ENCODE assay signal across 20 cellular contexts in genomic region chr20:53856675-53857295, GRCh38.
"Had no signal": no experiment of that assay in that cellular context is flagged by ENCODE, and none has a peak within 500 bp of the region (broad histone marks: within the 10 kb centered on the region; RNA-seq: fewer than 3 reads in every experiment).

No MANE protein-coding gene starts in this region.

- H3K27ac Mint-ChIP-seq: activated CD4-positive, alpha-beta memory T cell treated with anti-CD3 and anti-CD28 coated beads for 36 hours; activated CD4-positive, alpha-beta T cell treated with anti-CD3 and anti-CD28 coated beads for 36 hours had no signal

- H3K27ac ChIP-seq: epithelial cell of prostate, right atrium auricular region had no signal

- H3K4me3 ChIP-seq: right atrium auricular region, skin epidermis had no signal

- H3K36me3 Mint-ChIP-seq: activated CD4-positive, alpha-beta memory T cell treated with anti-CD3 and anti-CD28 coated beads for 36 hours; immature natural killer cell; natural killer cell treated with Interleukin-12 subunit alpha and Interleukin-12 subunit beta and Interleukin-15 and Interleukin-18, amount 100 ng/mL, for 72 hours; type B pancreatic cell had no signal

- ATAC-seq: activated CD4-positive, alpha-beta T cell treated with anti-CD3 and anti-CD28 coated beads for 36 hours; natural killer cell treated with Interleukin-12 subunit alpha and Interleukin-12 subunit beta and Interleukin-15 and Interleukin-18, amount 100 ng/mL, for 72 hours had no signal

- H3K9me3 ChIP-seq: right atrium auricular region had no signal

- H3K27me3 ChIP-seq: right atrium auricular region had no signal

- H3K27me3 Mint-ChIP-seq: activated CD4-positive, alpha-beta memory T cell treated with anti-CD3 and anti-CD28 coated beads for 36 hours; activated CD4-positive, alpha-beta T cell treated with anti-CD3 and anti-CD28 coated beads for 36 hours; natural killer cell treated with Interleukin-12 subunit alpha and Interleukin-12 subunit beta and Interleukin-15 and Interleukin-18, amount 100 ng/mL, for 72 hours; type B pancreatic cell had no signal

- H3K4me3 Mint-ChIP-seq: activated CD4-positive, alpha-beta memory T cell treated with anti-CD3 and anti-CD28 coated beads for 36 hours; activated CD4-positive, alpha-beta T cell treated with anti-CD3 and anti-CD28 coated beads for 36 hours; immature natural killer cell; natural killer cell treated with Interleukin-12 subunit alpha and Interleukin-12 subunit beta and Interleukin-15 and Interleukin-18, amount 100 ng/mL, for 72 hours; T-helper 1 cell treated with Interleukin-12 subunit alpha and Interleukin-12 subunit beta and Interleukin-4 antibody, amounts not matched to agents 30 μg/mL and 1 μg/mL, for 36 hours; type B pancreatic cell had no signal

- DNase-seq: activated CD4-positive, alpha-beta memory T cell treated with anti-CD3 and anti-CD28 coated beads for 36 hours; activated CD4-positive, alpha-beta T cell treated with anti-CD3 and anti-CD28 coated beads for 36 hours; activated CD8-positive, alpha-beta memory T cell treated with anti-CD3 and anti-CD28 coated beads, Interleukin-2, amount 50 U/mL, for 4 hours; activated gamma-delta T cell treated with Interleukin-2 at 50 U/mL for 16 hours; activated T-cell treated with anti-CD3 and anti-CD28 coated beads, Interleukin-2, amount 50 U/mL, for 48 hours; aorta; foreskin melanocyte; head of caudate nucleus; immature natural killer cell; mesendoderm; nucleus accumbens; stimulated activated CD4-positive, alpha-beta T cell treated with anti-CD3 and anti-CD28 coated beads, Interleukin-4, amount 100 ng/mL, for 24 hours; stimulated activated naive CD4-positive, alpha-beta T cell treated with Interleukin-2 at 50 U/mL for 16 hours; substantia nigra had no signal

- H3K9me3 Mint-ChIP-seq: activated CD4-positive, alpha-beta memory T cell treated with anti-CD3 and anti-CD28 coated beads for 36 hours; immature natural killer cell; natural killer cell treated with Interleukin-12 subunit alpha and Interleukin-12 subunit beta and Interleukin-15 and Interleukin-18, amount 100 ng/mL, for 72 hours; T-helper 1 cell treated with Interleukin-12 subunit alpha and Interleukin-12 subunit beta and Interleukin-4 antibody, amounts not matched to agents 30 μg/mL and 1 μg/mL, for 36 hours had no signal

- H3K36me3 ChIP-seq: right atrium auricular region had no signal
